ENCODE assay signal across 2 cellular contexts in the genomic region with DNA sequence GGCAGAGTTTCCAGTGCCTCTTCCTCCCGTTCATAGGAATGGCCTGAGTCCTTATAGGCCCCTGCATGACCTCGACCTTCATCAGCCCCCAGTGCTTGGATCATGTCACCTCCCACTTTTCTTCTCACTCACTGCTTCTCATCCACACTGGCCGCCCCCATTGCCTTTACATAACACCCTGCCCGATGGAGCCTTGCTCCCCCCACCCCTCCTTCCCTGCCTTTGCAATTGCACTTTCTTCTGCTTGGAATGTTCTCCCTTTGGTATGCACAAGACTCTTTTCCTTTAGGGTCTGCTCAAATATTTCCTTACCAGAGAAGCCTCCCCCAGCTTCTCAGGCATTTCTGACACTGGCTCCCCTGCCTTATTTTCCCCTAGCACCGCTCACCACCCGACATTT.
TF ChIP-seq lines count a peak whose summit lies in the region.

No MANE protein-coding gene starts in this region.

TF ChIP-seq in GM23338, 12 proteins besides CTCF, POLR2A, EP300 and RAD21 (continued from another document):
- TF ChIP-seq, protein P1, sequence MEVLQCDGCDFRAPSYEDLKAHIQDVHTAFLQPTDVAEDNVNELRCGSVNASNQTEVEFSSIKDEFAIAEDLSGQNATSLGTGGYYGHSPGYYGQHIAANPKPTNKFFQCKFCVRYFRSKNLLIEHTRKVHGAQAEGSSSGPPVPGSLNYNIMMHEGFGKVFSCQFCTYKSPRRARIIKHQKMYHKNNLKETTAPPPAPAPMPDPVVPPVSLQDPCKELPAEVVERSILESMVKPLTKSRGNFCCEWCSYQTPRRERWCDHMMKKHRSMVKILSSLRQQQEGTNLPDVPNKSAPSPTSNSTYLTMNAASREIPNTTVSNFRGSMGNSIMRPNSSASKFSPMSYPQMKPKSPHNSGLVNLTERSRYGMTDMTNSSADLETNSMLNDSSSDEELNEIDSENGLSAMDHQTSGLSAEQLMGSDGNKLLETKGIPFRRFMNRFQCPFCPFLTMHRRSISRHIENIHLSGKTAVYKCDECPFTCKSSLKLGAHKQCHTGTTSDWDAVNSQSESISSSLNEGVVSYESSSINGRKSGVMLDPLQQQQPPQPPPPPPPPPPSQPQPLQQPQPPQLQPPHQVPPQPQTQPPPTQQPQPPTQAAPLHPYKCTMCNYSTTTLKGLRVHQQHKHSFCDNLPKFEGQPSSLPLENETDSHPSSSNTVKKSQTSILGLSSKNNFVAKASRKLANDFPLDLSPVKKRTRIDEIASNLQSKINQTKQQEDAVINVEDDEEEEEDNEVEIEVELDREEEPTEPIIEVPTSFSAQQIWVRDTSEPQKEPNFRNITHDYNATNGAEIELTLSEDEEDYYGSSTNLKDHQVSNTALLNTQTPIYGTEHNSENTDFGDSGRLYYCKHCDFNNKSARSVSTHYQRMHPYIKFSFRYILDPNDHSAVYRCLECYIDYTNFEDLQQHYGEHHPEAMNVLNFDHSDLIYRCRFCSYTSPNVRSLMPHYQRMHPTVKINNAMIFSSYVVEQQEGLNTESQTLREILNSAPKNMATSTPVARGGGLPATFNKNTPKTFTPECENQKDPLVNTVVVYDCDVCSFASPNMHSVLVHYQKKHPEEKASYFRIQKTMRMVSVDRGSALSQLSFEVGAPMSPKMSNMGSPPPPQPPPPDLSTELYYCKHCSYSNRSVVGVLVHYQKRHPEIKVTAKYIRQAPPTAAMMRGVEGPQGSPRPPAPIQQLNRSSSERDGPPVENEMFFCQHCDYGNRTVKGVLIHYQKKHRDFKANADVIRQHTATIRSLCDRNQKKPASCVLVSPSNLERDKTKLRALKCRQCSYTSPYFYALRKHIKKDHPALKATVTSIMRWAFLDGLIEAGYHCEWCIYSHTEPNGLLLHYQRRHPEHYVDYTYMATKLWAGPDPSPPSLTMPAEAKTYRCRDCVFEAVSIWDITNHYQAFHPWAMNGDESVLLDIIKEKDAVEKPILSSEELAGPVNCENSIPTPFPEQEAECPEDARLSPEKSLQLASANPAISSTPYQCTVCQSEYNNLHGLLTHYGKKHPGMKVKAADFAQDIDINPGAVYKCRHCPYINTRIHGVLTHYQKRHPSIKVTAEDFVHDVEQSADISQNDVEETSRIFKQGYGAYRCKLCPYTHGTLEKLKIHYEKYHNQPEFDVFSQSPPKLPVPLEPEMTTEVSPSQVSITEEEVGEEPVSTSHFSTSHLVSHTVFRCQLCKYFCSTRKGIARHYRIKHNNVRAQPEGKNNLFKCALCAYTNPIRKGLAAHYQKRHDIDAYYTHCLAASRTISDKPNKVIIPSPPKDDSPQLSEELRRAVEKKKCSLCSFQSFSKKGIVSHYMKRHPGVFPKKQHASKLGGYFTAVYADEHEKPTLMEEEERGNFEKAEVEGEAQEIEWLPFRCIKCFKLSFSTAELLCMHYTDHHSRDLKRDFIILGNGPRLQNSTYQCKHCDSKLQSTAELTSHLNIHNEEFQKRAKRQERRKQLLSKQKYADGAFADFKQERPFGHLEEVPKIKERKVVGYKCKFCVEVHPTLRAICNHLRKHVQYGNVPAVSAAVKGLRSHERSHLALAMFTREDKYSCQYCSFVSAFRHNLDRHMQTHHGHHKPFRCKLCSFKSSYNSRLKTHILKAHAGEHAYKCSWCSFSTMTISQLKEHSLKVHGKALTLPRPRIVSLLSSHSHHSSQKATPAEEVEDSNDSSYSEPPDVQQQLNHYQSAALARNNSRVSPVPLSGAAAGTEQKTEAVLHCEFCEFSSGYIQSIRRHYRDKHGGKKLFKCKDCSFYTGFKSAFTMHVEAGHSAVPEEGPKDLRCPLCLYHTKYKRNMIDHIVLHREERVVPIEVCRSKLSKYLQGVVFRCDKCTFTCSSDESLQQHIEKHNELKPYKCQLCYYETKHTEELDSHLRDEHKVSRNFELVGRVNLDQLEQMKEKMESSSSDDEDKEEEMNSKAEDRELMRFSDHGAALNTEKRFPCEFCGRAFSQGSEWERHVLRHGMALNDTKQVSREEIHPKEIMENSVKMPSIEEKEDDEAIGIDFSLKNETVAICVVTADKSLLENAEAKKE (CRISPR knock-in tag; IDR thresholded peaks at IDR 0.05), result no peak
- TF ChIP-seq, protein P2, sequence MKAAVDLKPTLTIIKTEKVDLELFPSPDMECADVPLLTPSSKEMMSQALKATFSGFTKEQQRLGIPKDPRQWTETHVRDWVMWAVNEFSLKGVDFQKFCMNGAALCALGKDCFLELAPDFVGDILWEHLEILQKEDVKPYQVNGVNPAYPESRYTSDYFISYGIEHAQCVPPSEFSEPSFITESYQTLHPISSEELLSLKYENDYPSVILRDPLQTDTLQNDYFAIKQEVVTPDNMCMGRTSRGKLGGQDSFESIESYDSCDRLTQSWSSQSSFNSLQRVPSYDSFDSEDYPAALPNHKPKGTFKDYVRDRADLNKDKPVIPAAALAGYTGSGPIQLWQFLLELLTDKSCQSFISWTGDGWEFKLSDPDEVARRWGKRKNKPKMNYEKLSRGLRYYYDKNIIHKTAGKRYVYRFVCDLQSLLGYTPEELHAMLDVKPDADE (IDR thresholded peaks at IDR 0.05), result no peak
- TF ChIP-seq EZH2 (IDR thresholded peaks at IDR 0.05; ENCODE audit: low read depth, unreplicated experiment) (no peak), REST (IDR thresholded peaks at IDR 0.05; ENCODE audit: unreplicated experiment) (no peak), ZNF331 (CRISPR knock-in tag; IDR thresholded peaks at IDR 0.05; ENCODE audit: low read depth) (no peak), POLR2AphosphoS5 (IDR thresholded peaks at IDR 0.05; ENCODE audit: low read depth) (no peak), EZH2phosphoT487 (IDR thresholded peaks at IDR 0.05; ENCODE audit: unreplicated experiment) (no peak), ZNF114 (CRISPR knock-in tag; IDR thresholded peaks at IDR 0.05) (no peak), CREB1 (CRISPR knock-in tag; IDR thresholded peaks at IDR 0.05; ENCODE audit: low read depth) (no peak), STAT1 (IDR thresholded peaks at IDR 0.05; ENCODE audit: unreplicated experiment) (no peak)

TF ChIP-seq in WTC11, 78 proteins besides CTCF, POLR2A, EP300 and RAD21 (continued from another document):
- TF ChIP-seq ZSCAN18 (CRISPR knock-in tag; IDR thresholded peaks at IDR 0.05) (no peak), ESRRA (CRISPR knock-in tag; IDR thresholded peaks at IDR 0.05; ENCODE audit: borderline replicate concordance) (no peak), HMGA2 (CRISPR knock-in tag; IDR thresholded peaks at IDR 0.05) (no peak), NR1H2 (CRISPR knock-in tag; IDR thresholded peaks at IDR 0.05) (no peak), NR3C1 (CRISPR knock-in tag; conservative IDR thresholded peaks at IDR 0.05; ENCODE audit: low read depth) (no peak), JUN (CRISPR knock-in tag; IDR thresholded peaks at IDR 0.05) (no peak), ATF1 (CRISPR knock-in tag; IDR thresholded peaks at IDR 0.05) (no peak), SMAD3 (CRISPR knock-in tag; IDR thresholded peaks at IDR 0.05; ENCODE audit: borderline replicate concordance) (no peak), ETV6 (CRISPR knock-in tag; IDR thresholded peaks at IDR 0.05) (no peak)
- TF ChIP-seq, protein P3, sequence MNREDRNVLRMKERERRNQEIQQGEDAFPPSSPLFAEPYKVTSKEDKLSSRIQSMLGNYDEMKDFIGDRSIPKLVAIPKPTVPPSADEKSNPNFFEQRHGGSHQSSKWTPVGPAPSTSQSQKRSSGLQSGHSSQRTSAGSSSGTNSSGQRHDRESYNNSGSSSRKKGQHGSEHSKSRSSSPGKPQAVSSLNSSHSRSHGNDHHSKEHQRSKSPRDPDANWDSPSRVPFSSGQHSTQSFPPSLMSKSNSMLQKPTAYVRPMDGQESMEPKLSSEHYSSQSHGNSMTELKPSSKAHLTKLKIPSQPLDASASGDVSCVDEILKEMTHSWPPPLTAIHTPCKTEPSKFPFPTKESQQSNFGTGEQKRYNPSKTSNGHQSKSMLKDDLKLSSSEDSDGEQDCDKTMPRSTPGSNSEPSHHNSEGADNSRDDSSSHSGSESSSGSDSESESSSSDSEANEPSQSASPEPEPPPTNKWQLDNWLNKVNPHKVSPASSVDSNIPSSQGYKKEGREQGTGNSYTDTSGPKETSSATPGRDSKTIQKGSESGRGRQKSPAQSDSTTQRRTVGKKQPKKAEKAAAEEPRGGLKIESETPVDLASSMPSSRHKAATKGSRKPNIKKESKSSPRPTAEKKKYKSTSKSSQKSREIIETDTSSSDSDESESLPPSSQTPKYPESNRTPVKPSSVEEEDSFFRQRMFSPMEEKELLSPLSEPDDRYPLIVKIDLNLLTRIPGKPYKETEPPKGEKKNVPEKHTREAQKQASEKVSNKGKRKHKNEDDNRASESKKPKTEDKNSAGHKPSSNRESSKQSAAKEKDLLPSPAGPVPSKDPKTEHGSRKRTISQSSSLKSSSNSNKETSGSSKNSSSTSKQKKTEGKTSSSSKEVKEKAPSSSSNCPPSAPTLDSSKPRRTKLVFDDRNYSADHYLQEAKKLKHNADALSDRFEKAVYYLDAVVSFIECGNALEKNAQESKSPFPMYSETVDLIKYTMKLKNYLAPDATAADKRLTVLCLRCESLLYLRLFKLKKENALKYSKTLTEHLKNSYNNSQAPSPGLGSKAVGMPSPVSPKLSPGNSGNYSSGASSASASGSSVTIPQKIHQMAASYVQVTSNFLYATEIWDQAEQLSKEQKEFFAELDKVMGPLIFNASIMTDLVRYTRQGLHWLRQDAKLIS (CRISPR knock-in tag; IDR thresholded peaks at IDR 0.05; ENCODE audit: borderline replicate concordance), result no peak
- TF ChIP-seq, protein P4, sequence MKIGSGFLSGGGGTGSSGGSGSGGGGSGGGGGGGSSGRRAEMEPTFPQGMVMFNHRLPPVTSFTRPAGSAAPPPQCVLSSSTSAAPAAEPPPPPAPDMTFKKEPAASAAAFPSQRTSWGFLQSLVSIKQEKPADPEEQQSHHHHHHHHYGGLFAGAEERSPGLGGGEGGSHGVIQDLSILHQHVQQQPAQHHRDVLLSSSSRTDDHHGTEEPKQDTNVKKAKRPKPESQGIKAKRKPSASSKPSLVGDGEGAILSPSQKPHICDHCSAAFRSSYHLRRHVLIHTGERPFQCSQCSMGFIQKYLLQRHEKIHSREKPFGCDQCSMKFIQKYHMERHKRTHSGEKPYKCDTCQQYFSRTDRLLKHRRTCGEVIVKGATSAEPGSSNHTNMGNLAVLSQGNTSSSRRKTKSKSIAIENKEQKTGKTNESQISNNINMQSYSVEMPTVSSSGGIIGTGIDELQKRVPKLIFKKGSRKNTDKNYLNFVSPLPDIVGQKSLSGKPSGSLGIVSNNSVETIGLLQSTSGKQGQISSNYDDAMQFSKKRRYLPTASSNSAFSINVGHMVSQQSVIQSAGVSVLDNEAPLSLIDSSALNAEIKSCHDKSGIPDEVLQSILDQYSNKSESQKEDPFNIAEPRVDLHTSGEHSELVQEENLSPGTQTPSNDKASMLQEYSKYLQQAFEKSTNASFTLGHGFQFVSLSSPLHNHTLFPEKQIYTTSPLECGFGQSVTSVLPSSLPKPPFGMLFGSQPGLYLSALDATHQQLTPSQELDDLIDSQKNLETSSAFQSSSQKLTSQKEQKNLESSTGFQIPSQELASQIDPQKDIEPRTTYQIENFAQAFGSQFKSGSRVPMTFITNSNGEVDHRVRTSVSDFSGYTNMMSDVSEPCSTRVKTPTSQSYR (CRISPR knock-in tag; IDR thresholded peaks at IDR 0.05), result no peak
- TF ChIP-seq, protein P5, sequence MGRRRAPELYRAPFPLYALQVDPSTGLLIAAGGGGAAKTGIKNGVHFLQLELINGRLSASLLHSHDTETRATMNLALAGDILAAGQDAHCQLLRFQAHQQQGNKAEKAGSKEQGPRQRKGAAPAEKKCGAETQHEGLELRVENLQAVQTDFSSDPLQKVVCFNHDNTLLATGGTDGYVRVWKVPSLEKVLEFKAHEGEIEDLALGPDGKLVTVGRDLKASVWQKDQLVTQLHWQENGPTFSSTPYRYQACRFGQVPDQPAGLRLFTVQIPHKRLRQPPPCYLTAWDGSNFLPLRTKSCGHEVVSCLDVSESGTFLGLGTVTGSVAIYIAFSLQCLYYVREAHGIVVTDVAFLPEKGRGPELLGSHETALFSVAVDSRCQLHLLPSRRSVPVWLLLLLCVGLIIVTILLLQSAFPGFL (CRISPR knock-in tag; IDR thresholded peaks at IDR 0.05; ENCODE audit: borderline replicate concordance), result no peak
- TF ChIP-seq, protein P6, sequence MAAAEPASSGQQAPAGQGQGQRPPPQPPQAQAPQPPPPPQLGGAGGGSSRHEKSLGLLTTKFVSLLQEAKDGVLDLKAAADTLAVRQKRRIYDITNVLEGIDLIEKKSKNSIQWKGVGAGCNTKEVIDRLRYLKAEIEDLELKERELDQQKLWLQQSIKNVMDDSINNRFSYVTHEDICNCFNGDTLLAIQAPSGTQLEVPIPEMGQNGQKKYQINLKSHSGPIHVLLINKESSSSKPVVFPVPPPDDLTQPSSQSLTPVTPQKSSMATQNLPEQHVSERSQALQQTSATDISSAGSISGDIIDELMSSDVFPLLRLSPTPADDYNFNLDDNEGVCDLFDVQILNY (CRISPR knock-in tag; IDR thresholded peaks at IDR 0.05), result no peak
